20 cellular contexts compared by ENCODE assay signal in genomic region chr1:247358920-247359319, GRCh38. TPM values are rescaled to one million over a fixed set of nuclear protein-coding genes. Genes with fewer than 3 reads are reported as not detected.
DNase-seq lines count a peak whose midpoint lies in the region; ATAC-seq and TF ChIP-seq lines count a peak whose summit lies in the region.
"Had no signal": no experiment of that assay in that cellular context is flagged by ENCODE, and none has a peak within 500 bp of the region (broad histone marks: within the 10 kb centered on the region; RNA-seq: fewer than 3 reads in every experiment).

No MANE protein-coding gene starts in this region.

- no peak overlapping the region for H3K14ac ChIP-seq in IMR-90 (replicated peaks; ENCODE audit: low read depth, low read length)

- no peak overlapping the region for H2AFZ ChIP-seq in IMR-90 (replicated peaks; ENCODE audit: low read length, poor library complexity)
- H2AFZ ChIP-seq in OCI-LY3 (ENCODE audit: low read depth, low read length), result no peak overlapping the region

- no peak overlapping the region for H3K4ac ChIP-seq in IMR-90 (ENCODE audit: low read depth, low read length)

- no peak overlapping the region for H2BK120ac ChIP-seq in IMR-90 (ENCODE audit: low read depth, low read length)

- dilution Hi-C loops in IMR-90 (cut with HindIII; ENCODE audit: low sequenced_read_pairs, unreplicated experiment), result no loop called here

- H2BK20ac ChIP-seq in IMR-90 (ENCODE audit: low read depth, low read length), result no peak overlapping the region

- POLR2A ChIA-PET in IMR-90 (lab: Charles Lee; ENCODE audit: unreplicated experiment), result no interaction called here

- TF ChIP-seq POLR2A in IMR-90 (IDR thresholded peaks at IDR 0.05; ENCODE audit: low read depth, low read length), result no peak

- CTCF ChIA-PET in IMR-90 (lab: Yijun Ruan, JAX), result no interaction called here

- no peaks in the 10 kb centered on the region for H4K20me1 ChIP-seq in IMR-90 (ENCODE audit: insufficient read depth, low read length)
- no peaks in the 10 kb centered on the region for H4K20me1 ChIP-seq in OCI-LY3 (ENCODE audit: insufficient read depth, low read length)

- H3K9me3 ChIP-seq in IMR-90 (ENCODE audit: control insufficient read depth, insufficient read depth, low read length) (no peaks in the 10 kb centered on the region), OCI-LY3 (ENCODE audit: insufficient read depth, low read length) (no peaks in the 10 kb centered on the region)
- H3K9me3 ChIP-seq: esophagus squamous epithelium had no signal

- no peak overlapping the region for H3K56ac ChIP-seq in IMR-90 (ENCODE audit: extremely low read depth, insufficient read depth, low read length)

- 0 out of 2 replicates have a peak, but pooled peaks cover 3% of the 10 kb centered on the region for H3K9me1 ChIP-seq in IMR-90 (ENCODE audit: insufficient read depth, low read length)

- H3K4me3 ChIP-seq in IMR-90 (ENCODE audit: insufficient read depth, low read depth, low read length) (no peak overlapping the region), OCI-LY3 (ENCODE audit: low read length) (no peak overlapping the region), skeletal muscle cell (ENCODE audit: low read depth, low read length) (no peak overlapping the region)
- H3K4me3 ChIP-seq: esophagus squamous epithelium had no signal

- no peak overlapping the region for H2BK15ac ChIP-seq in IMR-90 (ENCODE audit: low read depth, low read length)

- peak overlapping the region; percentile 28; the same call in 1 of the 2 replicates for H2AK5ac ChIP-seq in IMR-90 (ENCODE audit: low read depth, low read length)

- H2AK9ac ChIP-seq in IMR-90 (replicated peaks; ENCODE audit: low read depth, low read length, poor library complexity), result no peak overlapping the region

- no TSS peak for BruUV-seq in IMR-90 (replicated peaks; lab: Mats Ljungman, UMichigan)

- H3K23ac ChIP-seq in IMR-90 (ENCODE audit: low read depth, low read length), result no peak overlapping the region

- H3K4me2 ChIP-seq in IMR-90 (ENCODE audit: low read depth, low read length), result no peak overlapping the region
- peak overlapping the region; percentile 71; the same call in 1 of the 2 replicates for H3K4me2 ChIP-seq in OCI-LY3 (ENCODE audit: low read length)

- H3K27ac ChIP-seq in IMR-90 (ENCODE audit: insufficient read depth, low read length), result no peak overlapping the region
- H3K27ac ChIP-seq in OCI-LY3 (ENCODE audit: low read length), result no peak overlapping the region
- H3K27ac ChIP-seq: VCaP had no signal

- DNase-seq in IMR-90 (peak; percentile 31), fibroblast of gingiva (ENCODE audit: low read depth) (peak; percentile 14), skeletal muscle cell (ENCODE audit: low read depth) (peak; percentile 54), iPS-NIHi7 (ENCODE audit: extremely low spot score) (no peak), NCI-H146 (lab: John Stamatoyannopoulos, UW) (no peak)
- DNase-seq: activated CD4-positive, alpha-beta T cell treated with anti-CD3 and anti-CD28 coated beads, Interleukin-2, amount 50 U/mL, for 4 hours; activated naive CD4-positive, alpha-beta T cell treated with anti-CD3 and anti-CD28 coated beads, Interleukin-2, amount 10 ng/mL, durations not matched to agents 7 days and 5 days; activated T-cell treated with anti-CD3 and anti-CD28 coated beads, Interleukin-2, amount 50 U/mL, for 1 hour; esophagus squamous epithelium; GF-D8; hippocampal formation; NCI-H1092 treated with DMSO at 0.1 percent for 48 hours; NCI-H2107; occipital lobe; stimulated activated CD4-positive, alpha-beta T cell treated with anti-CD3 and anti-CD28 coated beads, Interleukin-4, amount 100 ng/mL, for 4 hours; stimulated activated CD8-positive, alpha-beta memory T cell treated with anti-CD3 and anti-CD28 coated beads, Interleukin-4, amount 100 ng/mL, for 48 hours had no signal

- H3K4me1 ChIP-seq in IMR-90 (ENCODE audit: control insufficient read depth, insufficient read depth, low read length), result peaks cover 11% of the 10 kb centered on the region; the same call in 1 of the 2 replicates
- H3K4me1 ChIP-seq in OCI-LY3 (ENCODE audit: low read length), result peaks cover 44% of the 10 kb centered on the region

- intact Hi-C loops in IMR-90 (cut with micrococcal nuclease), result no loop called here

- H2BK5ac ChIP-seq in IMR-90 (ENCODE audit: low read depth, low read length, poor library complexity, severe bottlenecking), result no peak overlapping the region

- H4K8ac ChIP-seq in IMR-90 (ENCODE audit: low read depth in 2 of 2, low read length in 2 of 2), result no peak overlapping the region

- H3K79me2 ChIP-seq in OCI-LY3 (ENCODE audit: low read length), result no peaks in the 10 kb centered on the region

- H3K27me3 ChIP-seq in IMR-90 (ENCODE audit: control insufficient read depth, insufficient read depth, low read length), result no peaks in the 10 kb centered on the region
- H3K27me3 ChIP-seq in OCI-LY3 (ENCODE audit: low read depth, low read length), result peaks cover 5% of the 10 kb centered on the region; the same call in 1 of the 2 replicates

- in situ Hi-C loops in IMR-90 (cut with MboI; ENCODE audit: low sequenced_read_pairs), result no loop called here

- H3K79me1 ChIP-seq in IMR-90 (ENCODE audit: low read depth in 1 of 2, low read length in 2 of 2), result no peaks in the 10 kb centered on the region

- no peak for ATAC-seq in IMR-90 (ENCODE audit: low read depth)
- ATAC-seq in GM19467 (IDR thresholded peaks at IDR 0.05; ENCODE audit: unreplicated experiment), result no peak
- ATAC-seq: sciatic nerve had no signal

- no peak overlapping the region for H4K5ac ChIP-seq in IMR-90 (ENCODE audit: low read depth, low read length)

- no peak for TF ChIP-seq RAD21 in IMR-90 (IDR thresholded peaks at IDR 0.05; ENCODE audit: low read length)

- no peaks in the 10 kb centered on the region for H3K36me3 ChIP-seq in IMR-90 (ENCODE audit: control insufficient read depth, insufficient read depth, low read length)
- no peaks in the 10 kb centered on the region for H3K36me3 ChIP-seq in OCI-LY3 (replicated peaks; ENCODE audit: low read depth, low read length)
- H3K36me3 ChIP-seq: esophagus squamous epithelium had no signal

- no peak overlapping the region for H4K91ac ChIP-seq in IMR-90 (ENCODE audit: insufficient read depth, low read depth, low read length)

- no CpG with 5 or more reads among the region's 5 CpGs for WGBS in IMR-90 (ENCODE audit: extremely low coverage in 2 of 2, insufficient read length in 1 of 2), 2 experiments

- no peak overlapping the region for H3K18ac ChIP-seq in IMR-90 (ENCODE audit: low read depth, low read length)

- no peak overlapping the region for H3K9ac ChIP-seq in IMR-90 (ENCODE audit: low read depth, low read length)
- H3K9ac ChIP-seq in OCI-LY3 (ENCODE audit: low read length), result no peak overlapping the region

- TF ChIP-seq CTCF in IMR-90 (conservative IDR thresholded peaks at IDR 0.05; ENCODE audit: low read depth, low read length), result no peak
- TF ChIP-seq CTCF in OCI-LY3 (IDR thresholded peaks at IDR 0.05; ENCODE audit: low read depth, low read length), result no peak

TF ChIP-seq in IMR-90, 13 proteins besides CTCF, POLR2A, EP300 and RAD21:
- TF ChIP-seq CEBPB (IDR thresholded peaks at IDR 0.05; ENCODE audit: low read depth, low read length) (peak; percentile 45; the same call in 1 of the 2 replicates), SMC3 (IDR thresholded peaks at IDR 0.05; ENCODE audit: low read depth, low read length) (no peak), CHD1 (IDR thresholded peaks at IDR 0.05; ENCODE audit: low read depth, low read length) (no peak), MAZ (IDR thresholded peaks at IDR 0.05; ENCODE audit: borderline replicate concordance, low read depth, low read length) (no peak)

RNA-seq across cellular contexts. Expression of gene ZNF496, which starts 27.3 kb away (rescaled TPM):
- total RNA-seq in IMR-90 (2012; rRNA removed), result 8.9 and 11.7 TPM in 2 replicates
- polyA plus RNA-seq in IMR-90 (2012; rRNA removed), result 16.2 and 17.1 TPM in 2 replicates
- 13.7 and 15.5 TPM in 2 replicates for polyA plus RNA-seq in IMR-90 (2012; cell fraction: cytosol; rRNA removed)
- 22.8 and 27.3 TPM in 2 replicates for polyA plus RNA-seq in IMR-90 (2012; cell fraction: nucleus; rRNA removed; ENCODE audit: low replicate concordance)

RNA-seq across cellular contexts. Expression of gene NLRP3, which starts 57.1 kb away (rescaled TPM):
- 0.18 TPM in 1 of 2 replicates, not detected in the other for total RNA-seq in IMR-90 (2012; rRNA removed)
- polyA plus RNA-seq in IMR-90 (2012; rRNA removed), result 0.03 TPM in 1 of 2 replicates, not detected in the other
- polyA plus RNA-seq in IMR-90 (2012; cell fraction: cytosol; rRNA removed), result 0.04 TPM in 1 of 2 replicates, not detected in the other
- polyA plus RNA-seq in IMR-90 (2012; cell fraction: nucleus; rRNA removed; ENCODE audit: low replicate concordance), result 0.20 and 0.37 TPM in 2 replicates

Comparison
In these comparisons a context has a peak if more than half of its experiments do, and no peak if none do; other contexts are left out.
1. DNase-seq: peak in IMR-90 (single experiment), fibroblast of gingiva (single experiment) and skeletal muscle cell (single experiment); none in iPS-NIHi7 (single experiment) and NCI-H146 (single experiment).